Comparison of ENCODE assay signal across 1 cellular context in genomic region chr14:80269338-80269935, GRCh38.
TF ChIP-seq lines count a peak whose summit lies in the region.

No MANE protein-coding gene starts in this region.

TF ChIP-seq in IMR-90, 13 proteins besides CTCF, POLR2A, EP300 and RAD21 (continued from another document):
- TF ChIP-seq MAZ (IDR thresholded peaks at IDR 0.05; ENCODE audit: borderline replicate concordance, low read depth, low read length) (no peak), NFE2L2 (IDR thresholded peaks at IDR 0.05; ENCODE audit: low read depth, low read length) (no peak), RFX5 (IDR thresholded peaks at IDR 0.05; ENCODE audit: low read depth, low read length) (no peak), FOS (IDR thresholded peaks at IDR 0.05; ENCODE audit: low read depth, low read length) (peak; percentile 64), MXI1 (IDR thresholded peaks at IDR 0.05; ENCODE audit: borderline replicate concordance, low read depth, low read length) (no peak), MAFK (IDR thresholded peaks at IDR 0.05; ENCODE audit: low read depth, low read length) (no peak)
